In the genomic region with DNA sequence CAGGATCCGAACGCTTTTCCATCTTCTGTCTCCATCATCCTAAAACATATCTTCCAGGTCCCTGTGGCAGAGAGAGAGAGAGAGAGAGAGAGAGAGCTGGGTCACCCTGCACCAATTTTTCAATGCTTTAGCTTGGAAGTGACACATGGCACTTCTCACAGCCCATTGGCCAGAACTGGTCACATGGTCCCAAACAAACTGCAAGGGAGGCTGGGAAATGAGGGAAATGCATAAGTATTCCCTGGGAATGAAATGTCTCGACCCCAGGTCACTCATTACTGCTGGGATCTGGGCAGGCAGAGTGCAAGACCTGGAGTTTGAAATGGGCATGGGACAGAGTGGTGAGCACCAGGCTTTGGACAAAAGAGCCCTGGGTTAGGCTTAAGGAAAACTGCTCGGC, we compare ENCODE assay signal across 2 cellular contexts.
TF ChIP-seq lines count a peak whose summit lies in the region.

No MANE protein-coding gene starts in this region.

TF ChIP-seq in Ishikawa, 13 proteins besides CTCF, POLR2A, EP300 and RAD21 (continued from another document):
- TF ChIP-seq, protein P1, sequence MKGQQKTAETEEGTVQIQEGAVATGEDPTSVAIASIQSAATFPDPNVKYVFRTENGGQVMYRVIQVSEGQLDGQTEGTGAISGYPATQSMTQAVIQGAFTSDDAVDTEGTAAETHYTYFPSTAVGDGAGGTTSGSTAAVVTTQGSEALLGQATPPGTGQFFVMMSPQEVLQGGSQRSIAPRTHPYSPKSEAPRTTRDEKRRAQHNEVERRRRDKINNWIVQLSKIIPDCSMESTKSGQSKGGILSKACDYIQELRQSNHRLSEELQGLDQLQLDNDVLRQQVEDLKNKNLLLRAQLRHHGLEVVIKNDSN (IDR thresholded peaks at IDR 0.05), result peak; percentile 86
- TF ChIP-seq NFIC (IDR thresholded peaks at IDR 0.05), result no peak
TF ChIP-seq in Ishikawa: peak in this region for 1.

TF ChIP-seq in K562, 482 proteins besides CTCF, POLR2A, EP300 and RAD21 (continued from another document):
- TF ChIP-seq, protein P2, sequence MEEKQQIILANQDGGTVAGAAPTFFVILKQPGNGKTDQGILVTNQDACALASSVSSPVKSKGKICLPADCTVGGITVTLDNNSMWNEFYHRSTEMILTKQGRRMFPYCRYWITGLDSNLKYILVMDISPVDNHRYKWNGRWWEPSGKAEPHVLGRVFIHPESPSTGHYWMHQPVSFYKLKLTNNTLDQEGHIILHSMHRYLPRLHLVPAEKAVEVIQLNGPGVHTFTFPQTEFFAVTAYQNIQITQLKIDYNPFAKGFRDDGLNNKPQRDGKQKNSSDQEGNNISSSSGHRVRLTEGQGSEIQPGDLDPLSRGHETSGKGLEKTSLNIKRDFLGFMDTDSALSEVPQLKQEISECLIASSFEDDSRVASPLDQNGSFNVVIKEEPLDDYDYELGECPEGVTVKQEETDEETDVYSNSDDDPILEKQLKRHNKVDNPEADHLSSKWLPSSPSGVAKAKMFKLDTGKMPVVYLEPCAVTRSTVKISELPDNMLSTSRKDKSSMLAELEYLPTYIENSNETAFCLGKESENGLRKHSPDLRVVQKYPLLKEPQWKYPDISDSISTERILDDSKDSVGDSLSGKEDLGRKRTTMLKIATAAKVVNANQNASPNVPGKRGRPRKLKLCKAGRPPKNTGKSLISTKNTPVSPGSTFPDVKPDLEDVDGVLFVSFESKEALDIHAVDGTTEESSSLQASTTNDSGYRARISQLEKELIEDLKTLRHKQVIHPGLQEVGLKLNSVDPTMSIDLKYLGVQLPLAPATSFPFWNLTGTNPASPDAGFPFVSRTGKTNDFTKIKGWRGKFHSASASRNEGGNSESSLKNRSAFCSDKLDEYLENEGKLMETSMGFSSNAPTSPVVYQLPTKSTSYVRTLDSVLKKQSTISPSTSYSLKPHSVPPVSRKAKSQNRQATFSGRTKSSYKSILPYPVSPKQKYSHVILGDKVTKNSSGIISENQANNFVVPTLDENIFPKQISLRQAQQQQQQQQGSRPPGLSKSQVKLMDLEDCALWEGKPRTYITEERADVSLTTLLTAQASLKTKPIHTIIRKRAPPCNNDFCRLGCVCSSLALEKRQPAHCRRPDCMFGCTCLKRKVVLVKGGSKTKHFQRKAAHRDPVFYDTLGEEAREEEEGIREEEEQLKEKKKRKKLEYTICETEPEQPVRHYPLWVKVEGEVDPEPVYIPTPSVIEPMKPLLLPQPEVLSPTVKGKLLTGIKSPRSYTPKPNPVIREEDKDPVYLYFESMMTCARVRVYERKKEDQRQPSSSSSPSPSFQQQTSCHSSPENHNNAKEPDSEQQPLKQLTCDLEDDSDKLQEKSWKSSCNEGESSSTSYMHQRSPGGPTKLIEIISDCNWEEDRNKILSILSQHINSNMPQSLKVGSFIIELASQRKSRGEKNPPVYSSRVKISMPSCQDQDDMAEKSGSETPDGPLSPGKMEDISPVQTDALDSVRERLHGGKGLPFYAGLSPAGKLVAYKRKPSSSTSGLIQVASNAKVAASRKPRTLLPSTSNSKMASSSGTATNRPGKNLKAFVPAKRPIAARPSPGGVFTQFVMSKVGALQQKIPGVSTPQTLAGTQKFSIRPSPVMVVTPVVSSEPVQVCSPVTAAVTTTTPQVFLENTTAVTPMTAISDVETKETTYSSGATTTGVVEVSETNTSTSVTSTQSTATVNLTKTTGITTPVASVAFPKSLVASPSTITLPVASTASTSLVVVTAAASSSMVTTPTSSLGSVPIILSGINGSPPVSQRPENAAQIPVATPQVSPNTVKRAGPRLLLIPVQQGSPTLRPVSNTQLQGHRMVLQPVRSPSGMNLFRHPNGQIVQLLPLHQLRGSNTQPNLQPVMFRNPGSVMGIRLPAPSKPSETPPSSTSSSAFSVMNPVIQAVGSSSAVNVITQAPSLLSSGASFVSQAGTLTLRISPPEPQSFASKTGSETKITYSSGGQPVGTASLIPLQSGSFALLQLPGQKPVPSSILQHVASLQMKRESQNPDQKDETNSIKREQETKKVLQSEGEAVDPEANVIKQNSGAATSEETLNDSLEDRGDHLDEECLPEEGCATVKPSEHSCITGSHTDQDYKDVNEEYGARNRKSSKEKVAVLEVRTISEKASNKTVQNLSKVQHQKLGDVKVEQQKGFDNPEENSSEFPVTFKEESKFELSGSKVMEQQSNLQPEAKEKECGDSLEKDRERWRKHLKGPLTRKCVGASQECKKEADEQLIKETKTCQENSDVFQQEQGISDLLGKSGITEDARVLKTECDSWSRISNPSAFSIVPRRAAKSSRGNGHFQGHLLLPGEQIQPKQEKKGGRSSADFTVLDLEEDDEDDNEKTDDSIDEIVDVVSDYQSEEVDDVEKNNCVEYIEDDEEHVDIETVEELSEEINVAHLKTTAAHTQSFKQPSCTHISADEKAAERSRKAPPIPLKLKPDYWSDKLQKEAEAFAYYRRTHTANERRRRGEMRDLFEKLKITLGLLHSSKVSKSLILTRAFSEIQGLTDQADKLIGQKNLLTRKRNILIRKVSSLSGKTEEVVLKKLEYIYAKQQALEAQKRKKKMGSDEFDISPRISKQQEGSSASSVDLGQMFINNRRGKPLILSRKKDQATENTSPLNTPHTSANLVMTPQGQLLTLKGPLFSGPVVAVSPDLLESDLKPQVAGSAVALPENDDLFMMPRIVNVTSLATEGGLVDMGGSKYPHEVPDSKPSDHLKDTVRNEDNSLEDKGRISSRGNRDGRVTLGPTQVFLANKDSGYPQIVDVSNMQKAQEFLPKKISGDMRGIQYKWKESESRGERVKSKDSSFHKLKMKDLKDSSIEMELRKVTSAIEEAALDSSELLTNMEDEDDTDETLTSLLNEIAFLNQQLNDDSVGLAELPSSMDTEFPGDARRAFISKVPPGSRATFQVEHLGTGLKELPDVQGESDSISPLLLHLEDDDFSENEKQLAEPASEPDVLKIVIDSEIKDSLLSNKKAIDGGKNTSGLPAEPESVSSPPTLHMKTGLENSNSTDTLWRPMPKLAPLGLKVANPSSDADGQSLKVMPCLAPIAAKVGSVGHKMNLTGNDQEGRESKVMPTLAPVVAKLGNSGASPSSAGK (IDR thresholded peaks at IDR 0.05), result peak; percentile 39; the same call in 1 of the 2 replicates
- TF ChIP-seq, protein P3, sequence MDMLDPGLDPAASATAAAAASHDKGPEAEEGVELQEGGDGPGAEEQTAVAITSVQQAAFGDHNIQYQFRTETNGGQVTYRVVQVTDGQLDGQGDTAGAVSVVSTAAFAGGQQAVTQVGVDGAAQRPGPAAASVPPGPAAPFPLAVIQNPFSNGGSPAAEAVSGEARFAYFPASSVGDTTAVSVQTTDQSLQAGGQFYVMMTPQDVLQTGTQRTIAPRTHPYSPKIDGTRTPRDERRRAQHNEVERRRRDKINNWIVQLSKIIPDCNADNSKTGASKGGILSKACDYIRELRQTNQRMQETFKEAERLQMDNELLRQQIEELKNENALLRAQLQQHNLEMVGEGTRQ (CRISPR knock-in tag; IDR thresholded peaks at IDR 0.05), result peak; percentile 89
- TF ChIP-seq, protein P1 (CRISPR knock-in tag; IDR thresholded peaks at IDR 0.05), result peak; percentile 88
- TF ChIP-seq ZNF143 (CRISPR knock-in tag; IDR thresholded peaks at IDR 0.05) (0 out of 2 replicates have a peak, but pooled peaks have one; percentile 43), L3MBTL2 (IDR thresholded peaks at IDR 0.05) (peak; percentile 48; the same call in 1 of the 2 replicates)
- TF ChIP-seq, protein P4, sequence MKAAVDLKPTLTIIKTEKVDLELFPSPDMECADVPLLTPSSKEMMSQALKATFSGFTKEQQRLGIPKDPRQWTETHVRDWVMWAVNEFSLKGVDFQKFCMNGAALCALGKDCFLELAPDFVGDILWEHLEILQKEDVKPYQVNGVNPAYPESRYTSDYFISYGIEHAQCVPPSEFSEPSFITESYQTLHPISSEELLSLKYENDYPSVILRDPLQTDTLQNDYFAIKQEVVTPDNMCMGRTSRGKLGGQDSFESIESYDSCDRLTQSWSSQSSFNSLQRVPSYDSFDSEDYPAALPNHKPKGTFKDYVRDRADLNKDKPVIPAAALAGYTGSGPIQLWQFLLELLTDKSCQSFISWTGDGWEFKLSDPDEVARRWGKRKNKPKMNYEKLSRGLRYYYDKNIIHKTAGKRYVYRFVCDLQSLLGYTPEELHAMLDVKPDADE (conservative IDR thresholded peaks at IDR 0.05; ENCODE audit: control insufficient read depth, low read depth, low read length), result no peak
